9 cellular contexts compared by ENCODE assay signal in genomic region chr16:76583466-76583865, GRCh38.
DNase-seq lines count a peak whose midpoint lies in the region; ATAC-seq and TF ChIP-seq lines count a peak whose summit lies in the region.
"Had no signal": no experiment of that assay in that cellular context is flagged by ENCODE, and none has a peak within 500 bp of the region (broad histone marks: within the 10 kb centered on the region; RNA-seq: fewer than 3 reads in every experiment).

No MANE protein-coding gene starts in this region.

- no peak overlapping the region for H2AFZ ChIP-seq in Karpas-422 (ENCODE audit: low read length)

- no peaks in the 10 kb centered on the region for H3K9me3 ChIP-seq in body of pancreas
- H3K9me3 ChIP-seq in Karpas-422 (ENCODE audit: low read length) = no peaks in the 10 kb centered on the region

- no peak for TF ChIP-seq POLR2A in body of pancreas (IDR thresholded peaks at IDR 0.05)

- H3K4me1 ChIP-seq in body of pancreas = peaks cover 3% of the 10 kb centered on the region
- H3K4me1 ChIP-seq in Karpas-422 (ENCODE audit: low read length) = no peaks in the 10 kb centered on the region

- no peak overlapping the region for H3K9ac ChIP-seq in Karpas-422 (ENCODE audit: low read length)

- H3K4me3 ChIP-seq in body of pancreas = no peak overlapping the region
- H3K4me3 ChIP-seq in Karpas-422 (ENCODE audit: low read length) = no peak overlapping the region

- no peak overlapping the region for H3K4me2 ChIP-seq in Karpas-422 (ENCODE audit: low read depth, low read length, poor library complexity, severe bottlenecking)

- peak; percentile 96 for DNase-seq in NCI-H1092 treated with DMSO at 0.1 percent for 48 hours (lab: John Stamatoyannopoulos, UW)
- peak; percentile 0 for DNase-seq in NCI-H345 treated with DMSO at 0.1 percent for 48 hours (lab: John Stamatoyannopoulos, UW; ENCODE audit: unreplicated experiment)
- peak; percentile 16 to 50 (median 32) for DNase-seq in body of pancreas
- peak; percentile 49 for DNase-seq in pons (ENCODE audit: low spot score)
- no peak for DNase-seq in Karpas-422
- no peak for DNase-seq in GM20000 (ENCODE audit: low spot score)
- no peak for DNase-seq in activated CD4-positive, alpha-beta T cell treated with anti-CD3 and anti-CD28 coated beads, Interleukin-2, amount 50 U/mL, for 1 hour
- DNase-seq: naive B cell had no signal

- WGBS in body of pancreas, 2 donors = 32 to 40% methylated on average over 6 of the region's 6 CpGs

- no peaks in the 10 kb centered on the region for H3K79me2 ChIP-seq in Karpas-422 (ENCODE audit: low read length)

- no peaks in the 10 kb centered on the region for H4K20me1 ChIP-seq in Karpas-422 (ENCODE audit: insufficient read depth, low read depth, low read length)

- intact Hi-C loops in body of pancreas (cut with DNase I) = no loop called here

- no peak for ATAC-seq in body of pancreas
- ATAC-seq: WTC11 had no signal

- H3K27me3 ChIP-seq in body of pancreas (no peaks in the 10 kb centered on the region), Karpas-422 (ENCODE audit: low read length) (0 out of 2 replicates have a peak, but pooled peaks cover 3% of the 10 kb centered on the region)

- no peak for TF ChIP-seq CTCF in body of pancreas (IDR thresholded peaks at IDR 0.05)
- TF ChIP-seq CTCF in GM20000 (IDR thresholded peaks at IDR 0.05; ENCODE audit: extremely low read depth, missing control alignments) = no peak

- no peak overlapping the region for H3K27ac ChIP-seq in body of pancreas
- no peak overlapping the region for H3K27ac ChIP-seq in Karpas-422 (ENCODE audit: low read length)

- 0 out of 2 replicates have a peak, but pooled peaks cover 2% of the 10 kb centered on the region for H3K9me2 ChIP-seq in Karpas-422 (replicated peaks; ENCODE audit: insufficient read depth, low read length)

- H3K36me3 ChIP-seq in body of pancreas (replicated peaks in 1 of 2; ENCODE audit: insufficient read depth in 1 of 2, low read depth in 2 of 2) (no peaks in the 10 kb centered on the region), Karpas-422 (ENCODE audit: insufficient read depth, low read length) (no peaks in the 10 kb centered on the region)

Comparison
In these comparisons a context has a peak if more than half of its experiments do, and no peak if none do; other contexts are left out.
1. DNase-seq: peak in NCI-H1092 treated with DMSO at 0.1 percent for 48 hours (single experiment), NCI-H345 treated with DMSO at 0.1 percent for 48 hours (single experiment), body of pancreas (4 of 4) and pons (single experiment); none in Karpas-422 (single experiment), GM20000 (single experiment) and activated CD4-positive, alpha-beta T cell treated with anti-CD3 and anti-CD28 coated beads, Interleukin-2, amount 50 U/mL, for 1 hour (single experiment).